ENCODE assay signal across 1 cellular context in genomic region chr17:16002708-16003265, GRCh38.
A peak's percentile ranks its signal among the peaks of the same experiment; 100 is the strongest.
TF ChIP-seq lines count a peak whose summit lies in the region.

No MANE protein-coding gene starts in this region.

TF ChIP-seq in K562, 482 proteins besides CTCF, POLR2A, EP300 and RAD21:
- TF ChIP-seq KDM1A (IDR thresholded peaks at IDR 0.05) (no peak), ZNF12 (CRISPR knock-in tag; IDR thresholded peaks at IDR 0.05) (peak; percentile 92)
